ENCODE assay signal across 1 cellular context in the genomic region with DNA sequence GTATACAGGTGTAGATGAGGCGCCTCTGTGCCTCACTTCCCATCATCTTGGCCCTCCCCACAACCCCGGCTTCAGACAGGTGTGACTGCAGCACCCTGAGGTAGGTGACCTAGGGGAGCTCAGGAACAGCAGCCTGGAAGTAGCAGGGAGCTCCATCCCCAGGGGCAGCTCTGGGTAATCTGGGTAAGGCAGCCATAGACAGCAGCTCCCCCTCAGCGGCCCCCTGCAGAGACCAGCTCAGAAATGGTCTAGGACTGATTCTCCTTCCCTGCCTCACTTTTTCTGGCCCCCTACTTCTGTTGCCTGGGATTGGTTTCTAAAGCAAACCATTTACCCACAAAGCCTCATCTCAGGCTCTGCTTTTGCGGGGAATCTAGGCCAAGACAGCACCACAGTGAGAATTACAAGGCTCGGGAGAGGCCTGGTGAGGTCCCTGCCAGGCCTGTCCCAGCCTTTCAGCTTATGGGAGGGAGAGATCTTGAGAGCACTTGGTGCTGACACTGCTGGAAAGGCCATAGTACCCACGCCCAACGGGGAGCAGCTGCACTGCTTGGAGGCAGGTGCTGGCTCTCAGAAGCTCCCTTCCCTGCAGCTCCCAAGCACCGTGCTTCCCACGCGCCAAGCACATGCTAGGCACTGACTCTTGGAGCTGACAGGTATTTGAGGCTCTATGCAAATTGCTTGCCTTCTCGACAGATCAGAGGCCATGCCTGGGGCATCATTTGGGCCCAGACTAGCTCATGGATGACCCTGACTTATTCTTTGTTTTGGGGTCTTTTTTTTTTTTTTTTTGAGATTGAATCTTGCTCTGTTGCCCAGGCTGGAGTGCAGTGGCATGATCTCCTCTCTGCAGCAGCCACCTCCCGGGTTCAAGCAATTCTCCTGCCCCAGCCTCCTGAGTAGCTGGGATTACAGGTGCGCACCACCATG.
TF ChIP-seq lines count a peak whose summit lies in the region.

No MANE protein-coding gene starts in this region.

TF ChIP-seq in HCT116, 20 proteins besides CTCF, POLR2A, EP300 and RAD21 (continued from another document):
- TF ChIP-seq, protein P1, sequence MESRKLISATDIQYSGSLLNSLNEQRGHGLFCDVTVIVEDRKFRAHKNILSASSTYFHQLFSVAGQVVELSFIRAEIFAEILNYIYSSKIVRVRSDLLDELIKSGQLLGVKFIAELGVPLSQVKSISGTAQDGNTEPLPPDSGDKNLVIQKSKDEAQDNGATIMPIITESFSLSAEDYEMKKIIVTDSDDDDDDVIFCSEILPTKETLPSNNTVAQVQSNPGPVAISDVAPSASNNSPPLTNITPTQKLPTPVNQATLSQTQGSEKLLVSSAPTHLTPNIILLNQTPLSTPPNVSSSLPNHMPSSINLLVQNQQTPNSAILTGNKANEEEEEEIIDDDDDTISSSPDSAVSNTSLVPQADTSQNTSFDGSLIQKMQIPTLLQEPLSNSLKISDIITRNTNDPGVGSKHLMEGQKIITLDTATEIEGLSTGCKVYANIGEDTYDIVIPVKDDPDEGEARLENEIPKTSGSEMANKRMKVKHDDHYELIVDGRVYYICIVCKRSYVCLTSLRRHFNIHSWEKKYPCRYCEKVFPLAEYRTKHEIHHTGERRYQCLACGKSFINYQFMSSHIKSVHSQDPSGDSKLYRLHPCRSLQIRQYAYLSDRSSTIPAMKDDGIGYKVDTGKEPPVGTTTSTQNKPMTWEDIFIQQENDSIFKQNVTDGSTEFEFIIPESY (IDR thresholded peaks at IDR 0.05; ENCODE audit: extremely low read depth, insufficient replicate concordance, low read length) = no peak
- TF ChIP-seq FOSL1 (IDR thresholded peaks at IDR 0.05; ENCODE audit: low read depth) = no peak
- no peak for TF ChIP-seq ELF1 (IDR thresholded peaks at IDR 0.05; ENCODE audit: borderline replicate concordance, low read depth)
- TF ChIP-seq YY1 (IDR thresholded peaks at IDR 0.05; ENCODE audit: extremely low read depth, insufficient replicate concordance, low read depth, low read length) = no peak
- TF ChIP-seq, protein P2, sequence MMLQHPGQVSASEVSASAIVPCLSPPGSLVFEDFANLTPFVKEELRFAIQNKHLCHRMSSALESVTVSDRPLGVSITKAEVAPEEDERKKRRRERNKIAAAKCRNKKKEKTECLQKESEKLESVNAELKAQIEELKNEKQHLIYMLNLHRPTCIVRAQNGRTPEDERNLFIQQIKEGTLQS (IDR thresholded peaks at IDR 0.05) = no peak
- no peak for TF ChIP-seq ZFX (IDR thresholded peaks at IDR 0.05)
- TF ChIP-seq, protein P3, sequence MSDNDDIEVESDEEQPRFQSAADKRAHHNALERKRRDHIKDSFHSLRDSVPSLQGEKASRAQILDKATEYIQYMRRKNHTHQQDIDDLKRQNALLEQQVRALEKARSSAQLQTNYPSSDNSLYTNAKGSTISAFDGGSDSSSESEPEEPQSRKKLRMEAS (IDR thresholded peaks at IDR 0.05) = no peak
- no peak for TF ChIP-seq SP1 (IDR thresholded peaks at IDR 0.05; ENCODE audit: low read depth)
- no peak for TF ChIP-seq JUND (IDR thresholded peaks at IDR 0.05)
- TF ChIP-seq CEBPB (IDR thresholded peaks at IDR 0.05; ENCODE audit: low read depth) = no peak
- TF ChIP-seq EZH2phosphoT487 (IDR thresholded peaks at IDR 0.05; ENCODE audit: borderline replicate concordance) = no peak
- TF ChIP-seq TCF7L2 (IDR thresholded peaks at IDR 0.05; ENCODE audit: borderline replicate concordance, extremely low read depth, insufficient read depth, insufficient read length) = no peak
- no peak for TF ChIP-seq SIN3A (IDR thresholded peaks at IDR 0.05; ENCODE audit: low read depth)
- no peak for TF ChIP-seq EZH2 (IDR thresholded peaks at IDR 0.05)
- TF ChIP-seq CBX3 (IDR thresholded peaks at IDR 0.05; ENCODE audit: low read depth) = no peak
